27 cellular contexts compared by ENCODE assay signal in genomic region chr20:34292496-34292895, GRCh38. TPM values are rescaled to one million over a fixed set of nuclear protein-coding genes. Genes with fewer than 3 reads are reported as not detected.
"Had no signal": no experiment of that assay in that cellular context is flagged by ENCODE, and none has a peak within 500 bp of the region (broad histone marks: within the 10 kb centered on the region; RNA-seq: fewer than 3 reads in every experiment).

No MANE protein-coding gene starts in this region.

- H3K9me3 ChIP-seq: SJSA1 had no signal

- H3K27me3 Mint-ChIP-seq: IgD-negative memory B cell, T-cell had no signal

- ATAC-seq: Panc1, PC-3, Right ventricle myocardium inferior, T-cell had no signal

- H3K4me3 ChIP-seq: SJSA1, SK-N-MC had no signal

- H3K4me1 Mint-ChIP-seq: IgD-negative memory B cell, T-cell had no signal

- H3K27me3 ChIP-seq: SJSA1 had no signal

- H3K4me3 Mint-ChIP-seq: IgD-negative memory B cell, T-cell had no signal

- H3K27ac Mint-ChIP-seq: IgD-negative memory B cell, T-cell had no signal

- H3K27ac ChIP-seq: SJSA1, SK-N-MC had no signal

- H3K9me3 Mint-ChIP-seq: IgD-negative memory B cell, T-cell had no signal

- DNase-seq: KBM-7, MV-4-11, NCI-H1048, NCI-H1105, NCI-H1417, NCI-H1436 treated with DMSO at 0.1 percent for 48 hours, NCI-H1694 treated with DMSO at 0.1 percent for 48 hours, NCI-H1930, NCI-H2081, NCI-H2107, NCI-H2227 treated with DMSO at 0.1 percent for 48 hours, NCI-H524 treated with DMSO at 0.1 percent for 48 hours, NCI-H69, NCI-H774, PC-3, SHP77 treated with DMSO at 0.1 percent for 48 hours, SW 1271, T-cell had no signal

- H3K4me1 ChIP-seq: SJSA1 had no signal

RNA-seq across cellular contexts. Expression of gene ASIP, which starts 51.3 kb away (rescaled TPM):
- total RNA-seq: HT-29, LHCN-M2, MCF 10A, NCI-H460, PC-3, SJSA1, T-cell had no signal
- polyA plus RNA-seq: IgD-negative memory B cell had no signal
